ENCODE assay signal across 22 cellular contexts in the genomic region with DNA sequence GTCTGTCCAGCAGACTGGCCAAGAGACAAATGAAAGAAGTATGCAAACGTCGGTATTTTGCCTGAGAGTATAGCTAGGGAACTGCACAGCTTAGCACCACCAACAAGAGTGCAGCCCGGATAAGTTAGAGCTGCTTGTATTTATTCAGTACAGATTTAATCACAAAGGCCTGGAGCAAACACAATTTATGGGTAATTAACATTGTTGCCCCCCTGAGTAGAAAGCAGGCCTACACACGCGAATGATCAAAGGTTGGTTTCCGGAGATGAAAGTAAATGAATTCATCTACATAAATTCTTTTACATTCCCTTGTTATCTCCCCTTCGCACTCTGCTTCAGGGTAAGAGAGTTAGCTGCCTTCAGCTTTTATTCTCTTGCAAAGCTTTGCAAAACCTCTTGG. TPM values are rescaled to one million over a fixed set of nuclear protein-coding genes. Genes with fewer than 3 reads are reported as not detected.
A peak's percentile ranks its signal among the peaks of the same experiment; 100 is the strongest.
DNase-seq lines count a peak whose midpoint lies in the region; FAIRE-seq and TF ChIP-seq lines count a peak whose summit lies in the region.
"Had no signal": no experiment of that assay in that cellular context is flagged by ENCODE, and none has a peak within 500 bp of the region (broad histone marks: within the 10 kb centered on the region; RNA-seq: fewer than 3 reads in every experiment).

No MANE protein-coding gene starts in this region.

- no peak overlapping the region for H4K8ac ChIP-seq in H1 (ENCODE audit: extremely low read depth, insufficient read depth, low read length)

- intact Hi-C loops in activated naive CD4-positive, alpha-beta T cell treated with anti-CD3 and anti-CD28 coated beads for 36 hours (cut with micrococcal nuclease), result no loop called here

- peaks cover 15 to 43% (median 33%) of the 10 kb centered on the region in 4 experiments for H3K27me3 ChIP-seq in H1 (replicated peaks in 1 of 4; ENCODE audit: control insufficient read depth in 3 of 4, extremely low read depth in 1 of 4, insufficient read depth in 3 of 4, low read length in 3 of 4)
- H3K27me3 ChIP-seq: BLaER1 treated with 17β-estradiol and CSF1 and Interleukin-3, amounts not matched to agents 10 nM and 100 nM; SJSA1 had no signal

- H3K4me1 Mint-ChIP-seq in activated naive CD4-positive, alpha-beta T cell treated with anti-CD3 and anti-CD28 coated beads for 36 hours (ENCODE audit: low read depth), result no peaks in the 10 kb centered on the region
- H3K4me1 Mint-ChIP-seq: CD8-positive, alpha-beta memory T cell had no signal

- H2BK15ac ChIP-seq in H1 (ENCODE audit: low read length), result no peak overlapping the region

- no peak overlapping the region for H4K5ac ChIP-seq in H1 (ENCODE audit: insufficient read length, low read depth, low read length)

- H3K4me3 Mint-ChIP-seq in activated naive CD4-positive, alpha-beta T cell treated with anti-CD3 and anti-CD28 coated beads for 36 hours, result no peak overlapping the region
- H3K4me3 Mint-ChIP-seq: CD8-positive, alpha-beta memory T cell had no signal

- no peak overlapping the region for H2BK120ac ChIP-seq in H1 (replicated peaks; ENCODE audit: low read depth, low read length)

- H3K79me2 ChIP-seq in H1 (ENCODE audit: control insufficient read depth in 1 of 2, insufficient read depth in 2 of 2, low read length in 2 of 2), result no peaks in the 10 kb centered on the region

- H2AFZ ChIP-seq in H1 (ENCODE audit: low read length), result no peak overlapping the region
- H2AFZ ChIP-seq: PC-9 had no signal

- H3K9me3 ChIP-seq in H1 (ENCODE audit: insufficient read depth in 2 of 2, low read depth in 1 of 2, low read length in 1 of 2), result peaks cover 0 to 2% of the 10 kb centered on the region in 2 experiments; a peak in 1 of 4 replicates
- H3K9me3 ChIP-seq: SJSA1 had no signal

- H2AK5ac ChIP-seq in H1 (ENCODE audit: low read depth, low read length), result no peak overlapping the region

- WGBS in H1 (ENCODE audit: extremely low coverage in 1 of 2, insufficient coverage in 1 of 2, insufficient read length in 1 of 2, insufficient replicate concordance in 2 of 2, low coverage in 1 of 2, low lambda C conversion rate in 2 of 2, missing lambda C conversion rate in 1 of 2), 2 experiments, result 6% methylated on average over 7 of the region's 7 CpGs; no CpG with 5 or more reads in 1 of the 2 experiments

- H3K4ac ChIP-seq in H1 (replicated peaks; ENCODE audit: insufficient read length, low read depth, low read length), result no peak overlapping the region

- no peak for TF ChIP-seq CTCF in H1 (IDR thresholded peaks at IDR 0.05; ENCODE audit: control extremely low read depth in 1 of 3, insufficient read depth in 1 of 3, low read depth in 1 of 3, low read length in 3 of 3)

- no peak overlapping the region for H3K4me3 ChIP-seq in H1 (ENCODE audit: extremely low read depth in 1 of 4, insufficient read depth in 2 of 4, low read depth in 3 of 4, low read length in 4 of 4)
- H3K4me3 ChIP-seq: BLaER1 treated with 17β-estradiol and CSF1 and Interleukin-3, amounts not matched to agents 10 nM and 100 nM; PC-9; SJSA1 had no signal

- H4K20me1 ChIP-seq in H1 (replicated peaks in 1 of 2; ENCODE audit: control insufficient read depth in 1 of 2, insufficient read depth in 2 of 2, low read length in 2 of 2), result no peaks in the 10 kb centered on the region
- H4K20me1 ChIP-seq: BLaER1 treated with 17β-estradiol and CSF1 and Interleukin-3, amounts not matched to agents 10 nM and 100 nM had no signal

- POLR2A ChIA-PET in H1 (lab: Charles Lee; ENCODE audit: partially characterized antibody), result interaction anchor here (1.3 to 1.5 kb wide), 2 partner anchors 13 to 28 kb away, joined by 3 to 5 read pairs; no protein-coding TSS in a partner anchor

- H3K27ac ChIP-seq in H1 (ENCODE audit: low read depth, low read length), result no peak overlapping the region
- H3K27ac ChIP-seq: BLaER1 treated with 17β-estradiol and CSF1 and Interleukin-3, amounts not matched to agents 10 nM and 100 nM; PC-9; SJSA1 had no signal

- H3K27ac Mint-ChIP-seq in activated naive CD4-positive, alpha-beta T cell treated with anti-CD3 and anti-CD28 coated beads for 36 hours, result no peak overlapping the region
- H3K27ac Mint-ChIP-seq: CD8-positive, alpha-beta memory T cell had no signal

- H3K4me2 ChIP-seq in H1 (ENCODE audit: insufficient read depth in 1 of 2, low read depth in 2 of 2, low read length in 2 of 2), result peak overlapping the region; percentile 10 to 36; a peak in 2 of 4 replicates
- H3K4me2 ChIP-seq: PC-9 had no signal

- H3K14ac ChIP-seq in H1 (ENCODE audit: insufficient read length), result no peak overlapping the region

- no peak overlapping the region for H2BK12ac ChIP-seq in H1 (ENCODE audit: low read depth, low read length)

- no peaks in the 10 kb centered on the region for H3K36me3 ChIP-seq in H1 (ENCODE audit: control insufficient read depth in 2 of 4, insufficient read depth in 4 of 4, low read length in 3 of 4)
- H3K36me3 ChIP-seq: BLaER1 treated with 17β-estradiol and CSF1 and Interleukin-3, amounts not matched to agents 10 nM and 100 nM; SJSA1 had no signal

- no peak for TF ChIP-seq POLR2A in H1 (IDR thresholded peaks at IDR 0.05; ENCODE audit: control extremely low read depth in 1 of 2, low read depth in 2 of 2, low read length in 2 of 2)

- H3K23me2 ChIP-seq in H1 (ENCODE audit: low read depth, low read length), result no peaks in the 10 kb centered on the region

- no peak; a peak in 1 of 3 replicates for TF ChIP-seq EP300 in H1 (IDR thresholded peaks at IDR 0.05; ENCODE audit: borderline replicate concordance in 1 of 2, low read depth in 2 of 2, low read length in 2 of 2)

- H3K79me1 ChIP-seq in H1 (ENCODE audit: low read depth, low read length), result no peaks in the 10 kb centered on the region

- H2BK20ac ChIP-seq in H1 (ENCODE audit: low read length), result no peak overlapping the region

- peaks cover 12% of the 10 kb centered on the region for H3K9me3 Mint-ChIP-seq in activated naive CD4-positive, alpha-beta T cell treated with anti-CD3 and anti-CD28 coated beads for 36 hours

- H3K27me3 Mint-ChIP-seq in activated naive CD4-positive, alpha-beta T cell treated with anti-CD3 and anti-CD28 coated beads for 36 hours (ENCODE audit: low read depth), result peaks cover 2% of the 10 kb centered on the region
- H3K27me3 Mint-ChIP-seq: CD8-positive, alpha-beta memory T cell had no signal

- peaks cover 0 to 22% (median 3%) of the 10 kb centered on the region in 4 experiments; a peak in 4 of 7 replicates for H3K4me1 ChIP-seq in H1 (replicated peaks in 1 of 4; ENCODE audit: control insufficient read depth in 3 of 4, insufficient read depth in 4 of 4, low read length in 3 of 4)
- H3K4me1 ChIP-seq: SJSA1 had no signal

- H3K56ac ChIP-seq in H1 (replicated peaks; ENCODE audit: insufficient read length, low read depth, low read length), result no peak overlapping the region

- CTCF ChIA-PET in H1 (lab: Charles Lee; ENCODE audit: partially characterized antibody), result interaction anchor here (1.0 to 2.8 kb wide), 5 partner anchors 14 to 341 kb away, joined by 3 to 15 read pairs (median 5); a partner anchor contains a TSS
- CTCF ChIA-PET in activated naive CD4-positive, alpha-beta T cell treated with anti-CD3 and anti-CD28 coated beads for 36 hours (lab: Charles Lee), result no interaction called here

- peak; percentile 86 for FAIRE-seq in H1 (lab: Jason Lieb, UNC)
- FAIRE-seq: H54 had no signal

- H3K9ac ChIP-seq in H1 (replicated peaks in 1 of 4; ENCODE audit: extremely low read depth in 1 of 4, low read depth in 3 of 4, low read length in 3 of 4), result no peak overlapping the region
- H3K9ac ChIP-seq: BLaER1 treated with 17β-estradiol and CSF1 and Interleukin-3, amounts not matched to agents 10 nM and 100 nM had no signal

- H3K18ac ChIP-seq in H1 (ENCODE audit: extremely low read depth, low read length), result no peak overlapping the region

- no peak overlapping the region for H2BK5ac ChIP-seq in H1 (ENCODE audit: low read depth, low read length)

- no peaks in the 10 kb centered on the region for H3K36me3 Mint-ChIP-seq in activated naive CD4-positive, alpha-beta T cell treated with anti-CD3 and anti-CD28 coated beads for 36 hours (ENCODE audit: low read depth)
- H3K36me3 Mint-ChIP-seq: CD8-positive, alpha-beta memory T cell had no signal

- no peak overlapping the region for H4K91ac ChIP-seq in H1 (replicated peaks; ENCODE audit: insufficient read length, low read length)

- no peak overlapping the region for H3K23ac ChIP-seq in H1 (ENCODE audit: insufficient read length)

- DNase-seq in ELF-1 (ENCODE audit: low read depth, low spot score), result peak; percentile 77
- DNase-seq in OCI-M1 (lab: John Stamatoyannopoulos, UW), result peak; percentile 23
- peak; percentile 43 to 51 for DNase-seq in H1 (ENCODE audit: low read depth in 1 of 2, low spot score in 2 of 2)
- DNase-seq in iPS-NIHi7 (ENCODE audit: extremely low spot score), result peak; percentile 18
- no peak for DNase-seq in medulla oblongata (ENCODE audit: extremely low spot score)
- no peak for DNase-seq in activated naive CD4-positive, alpha-beta T cell treated with anti-CD3 and anti-CD28 coated beads for 36 hours
- DNase-seq in NCI-H226, result no peak
- no peak for DNase-seq in effector CD8-positive, alpha-beta T cell (lab: John Stamatoyannopoulos, UW)
- DNase-seq: 8988T; CD8-positive, alpha-beta memory T cell; KG1; NCI-H1436; NCI-H2029; NCI-H2171 treated with DMSO at 0.1 percent for 48 hours; NCI-H774; PC-9 had no signal

- TF ChIP-seq RAD21 in H1 (IDR thresholded peaks at IDR 0.05 in 1 of 2, conservative IDR thresholded peaks at IDR 0.05 in 1 of 2; ENCODE audit: low read depth in 2 of 2, low read length in 2 of 2), result no peak

TF ChIP-seq in H1, 55 proteins besides CTCF, POLR2A, EP300 and RAD21 (continues in another document):
- TF ChIP-seq, protein P1, sequence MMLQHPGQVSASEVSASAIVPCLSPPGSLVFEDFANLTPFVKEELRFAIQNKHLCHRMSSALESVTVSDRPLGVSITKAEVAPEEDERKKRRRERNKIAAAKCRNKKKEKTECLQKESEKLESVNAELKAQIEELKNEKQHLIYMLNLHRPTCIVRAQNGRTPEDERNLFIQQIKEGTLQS (IDR thresholded peaks at IDR 0.05; ENCODE audit: insufficient read depth, low read depth, low read length), result no peak

RNA-seq across cellular contexts. Expression of a gene that starts 24.7 kb away (rescaled TPM):
- not detected in 2 replicates for total RNA-seq in H1 (2021; fragmentation: NEBNext Ultra II Directional; extraction: Animal tissue kit (Norgen Biotek cat#: 25700))
- polyA plus RNA-seq in H1 (2011; rRNA removed), result not detected in 2 replicates
- not detected for polyA plus RNA-seq in H1 (2011; cell fraction: cytosol; rRNA removed)
- polyA plus RNA-seq in H1 (2011; cell fraction: nucleus; rRNA removed), result not detected
- not detected in 4 replicates for polyA plus RNA-seq in H1 (2012, experiment 1 of 2)
- not detected for polyA plus RNA-seq in H1 (2012, experiment 2 of 2)
- polyA plus RNA-seq in H1 (2013, experiment 1 of 2), result not detected
- not detected for polyA plus RNA-seq in H1 (2013, experiment 2 of 2)
- not detected in 2 replicates for polyA minus RNA-seq in H1 (2011; rRNA and poly(A)+ RNA removed)
- polyA minus RNA-seq in H1 (2011; cell fraction: cytosol; rRNA and poly(A)+ RNA removed), result not detected
- not detected for polyA minus RNA-seq in H1 (2011; cell fraction: nucleus; rRNA and poly(A)+ RNA removed)
- total RNA-seq in activated naive CD4-positive, alpha-beta T cell treated with anti-CD3 and anti-CD28 coated beads for 36 hours, result not detected
- total RNA-seq: CD8-positive, alpha-beta memory T cell; Daoy; HT1080; NCI-H460; PC-9; SJSA1 had no signal
- polyA plus RNA-seq: CD8-positive, alpha-beta memory T cell had no signal

Comparison
In these comparisons a context has a peak if more than half of its experiments do, and no peak if none do; other contexts are left out.
1. DNase-seq: peak in ELF-1 (single experiment), OCI-M1 (single experiment), H1 (2 of 2) and iPS-NIHi7 (single experiment); none in medulla oblongata (single experiment), activated naive CD4-positive, alpha-beta T cell treated with anti-CD3 and anti-CD28 coated beads for 36 hours (single experiment), NCI-H226 (single experiment) and effector CD8-positive, alpha-beta T cell (single experiment).